7 cellular contexts compared by ENCODE assay signal in the genomic region with DNA sequence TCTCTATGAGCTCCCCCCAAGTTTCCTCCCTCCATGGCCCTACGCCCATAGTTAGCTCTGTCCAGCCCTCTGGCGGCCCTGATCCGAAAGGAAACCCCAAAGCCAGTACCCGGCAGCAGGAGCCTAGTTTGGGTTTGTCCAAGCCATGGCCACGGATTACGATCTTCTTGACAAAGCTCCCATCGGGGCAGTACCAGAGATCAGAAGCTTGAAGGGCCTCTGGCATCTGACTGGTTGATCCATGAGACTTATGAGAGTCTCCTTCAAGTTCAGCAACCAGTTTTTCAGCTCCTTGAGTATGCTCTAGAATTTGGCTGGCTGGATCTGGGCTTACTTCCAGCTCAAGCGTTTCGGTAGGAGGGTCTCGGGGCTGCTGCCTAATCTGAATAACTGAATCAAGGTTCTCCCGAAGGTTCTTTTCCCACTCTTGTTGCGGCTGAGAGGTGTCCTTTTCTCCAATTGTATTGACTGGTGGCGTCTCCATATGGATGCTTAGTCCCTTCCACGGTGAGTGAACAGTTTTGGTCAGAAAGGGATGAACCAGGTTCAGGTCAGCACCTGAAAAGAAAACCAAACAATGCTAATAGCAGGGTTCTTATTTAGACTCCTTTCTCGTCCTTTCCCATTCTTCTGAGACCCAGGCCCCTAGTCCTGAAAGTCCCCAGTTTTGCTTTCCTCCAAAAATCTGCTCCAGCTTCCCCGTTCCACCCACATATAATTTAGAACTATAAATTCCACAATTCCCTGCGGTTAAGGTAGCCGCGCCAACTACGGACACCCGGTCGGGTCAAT. TPM values are rescaled to one million over a fixed set of nuclear protein-coding genes. Genes with fewer than 3 reads are reported as not detected.
DNase-seq lines count a peak whose midpoint lies in the region; ATAC-seq and TF ChIP-seq lines count a peak whose summit lies in the region.

No MANE protein-coding gene starts in this region.

- H3K36me3 Mint-ChIP-seq in endothelial cell (ENCODE audit: low read depth, unreplicated experiment) (peaks cover 7% of the 10 kb centered on the region), nephron progenitor cell (ENCODE audit: low read depth) (peaks cover 10% of the 10 kb centered on the region)

- H3K27me3 Mint-ChIP-seq in endothelial cell (ENCODE audit: unreplicated experiment) (peaks cover 6% of the 10 kb centered on the region), nephron progenitor cell (ENCODE audit: low read depth, poor library complexity) (peaks cover 21% of the 10 kb centered on the region)

- H3K4me3 Mint-ChIP-seq in endothelial cell (ENCODE audit: unreplicated experiment) (peak overlapping the region; percentile 91), nephron progenitor cell (peak overlapping the region; percentile 97)

- peaks cover 31% of the 10 kb centered on the region for H3K4me1 Mint-ChIP-seq in endothelial cell (ENCODE audit: unreplicated experiment)
- peaks cover 52% of the 10 kb centered on the region for H3K4me1 Mint-ChIP-seq in nephron progenitor cell

- H3K27ac Mint-ChIP-seq in endothelial cell (ENCODE audit: unreplicated experiment), result peak overlapping the region; percentile 86
- H3K27ac Mint-ChIP-seq in nephron progenitor cell, result peak overlapping the region; percentile 88

- ATAC-seq in GM21723 (IDR thresholded peaks at IDR 0.05; ENCODE audit: unreplicated experiment) (peak; percentile 9), HG02642 (IDR thresholded peaks at IDR 0.05; ENCODE audit: poor library complexity, unreplicated experiment) (no peak), HG03457 (IDR thresholded peaks at IDR 0.05; ENCODE audit: unreplicated experiment) (no peak)

- H3K9me3 Mint-ChIP-seq in endothelial cell (ENCODE audit: unreplicated experiment) (no peaks in the 10 kb centered on the region), nephron progenitor cell (no peaks in the 10 kb centered on the region)

- DNase-seq in OCI-M1 (lab: John Stamatoyannopoulos, UW), result peak; percentile 61
- no peak for DNase-seq in endothelial cell (ENCODE audit: low spot score)
- no peak for DNase-seq in nephron progenitor cell
- no peak for DNase-seq in NAMALWA (ENCODE audit: low spot score)

- TF ChIP-seq CTCF in endothelial cell (IDR thresholded peaks at IDR 0.05; ENCODE audit: unreplicated experiment) (no peak), nephron progenitor cell (IDR thresholded peaks at IDR 0.05) (no peak)

RNA-seq across cellular contexts. Expression of a gene that starts 0.6 kb away (rescaled TPM):
- total RNA-seq in endothelial cell (ENCODE audit: unreplicated experiment), result 5.2 TPM

RNA-seq across cellular contexts. Expression of a gene that starts 1.4 kb away (rescaled TPM):
- total RNA-seq in endothelial cell (ENCODE audit: unreplicated experiment), result 72.9 TPM

RNA-seq across cellular contexts. Expression of a gene that starts 20.4 kb away (rescaled TPM):
- total RNA-seq in endothelial cell (ENCODE audit: unreplicated experiment), result 7.5 TPM

RNA-seq across cellular contexts. Expression of a gene that starts 22.2 kb away (rescaled TPM):
- total RNA-seq in endothelial cell (ENCODE audit: unreplicated experiment), result 2.1 TPM

RNA-seq across cellular contexts. Expression of a gene that starts 24.4 kb away (rescaled TPM):
- total RNA-seq in endothelial cell (ENCODE audit: unreplicated experiment), result 44.4 TPM
